ENCODE assay signal across 8 cellular contexts in genomic region chr9:21994996-21995651, GRCh38. TPM values are rescaled to one million over a fixed set of nuclear protein-coding genes. Genes with fewer than 3 reads are reported as not detected.
DNase-seq lines count a peak whose midpoint lies in the region; ATAC-seq and TF ChIP-seq lines count a peak whose summit lies in the region.

No MANE protein-coding gene starts in this region.

- peak overlapping the region; percentile 64 for H3K4me3 Mint-ChIP-seq in endodermal cell
- H3K4me3 Mint-ChIP-seq in stimulated activated memory B cell treated with anti-CD40 and anti-IgM and Interleukin-4, amounts not matched to agents 10 μg/mL and 1 μg/mL and 100 μg/mL, for 72 hours = peak overlapping the region; percentile 99

- ATAC-seq in GM18907 (IDR thresholded peaks at IDR 0.05; ENCODE audit: unreplicated experiment) (peak; percentile 86), HG03066 (IDR thresholded peaks at IDR 0.05; ENCODE audit: low read depth, unreplicated experiment) (peak; percentile 89)
- peak; percentile 90 for ATAC-seq in stimulated activated memory B cell treated with anti-CD40 and anti-IgM and Interleukin-4, amounts not matched to agents 10 μg/mL and 1 μg/mL and 100 μg/mL, for 72 hours

- H3K36me3 Mint-ChIP-seq in endodermal cell (ENCODE audit: low read depth) = no peaks in the 10 kb centered on the region
- peaks cover 11% of the 10 kb centered on the region for H3K36me3 Mint-ChIP-seq in stimulated activated memory B cell treated with anti-CD40 and anti-IgM and Interleukin-4, amounts not matched to agents 10 μg/mL and 1 μg/mL and 100 μg/mL, for 72 hours

- no peaks in the 10 kb centered on the region for H3K36me3 ChIP-seq in endodermal cell (ENCODE audit: control insufficient read depth, insufficient read depth, low read length)

- TF ChIP-seq CTCF in AG10803 (conservative IDR thresholded peaks at IDR 0.05; ENCODE audit: low read length) = no peak
- no peak for TF ChIP-seq CTCF in endodermal cell (conservative IDR thresholded peaks at IDR 0.05)

- H3K27me3 ChIP-seq in endodermal cell (ENCODE audit: control insufficient read depth, insufficient read depth, low read length, poor library complexity, severe bottlenecking) = peaks cover 96% of the 10 kb centered on the region

- WGBS in endodermal cell (ENCODE audit: insufficient coverage in 1 of 2, insufficient read length in 1 of 2), 2 experiments = 0% methylated on average over 5 to 56 of the region's 56 CpGs

- peak; percentile 75 for DNase-seq in AG10803 (ENCODE audit: low read depth)
- peak; percentile 28 for DNase-seq in NCI-H226
- DNase-seq in activated CD4-positive, alpha-beta T cell treated with anti-CD3 and anti-CD28 coated beads, Interleukin-2, amount 50 U/mL, for 48 hours = peak; percentile 66 to 74
- DNase-seq in endodermal cell = peak; percentile 89
- peak; percentile 93 for DNase-seq in mesenteric fat pad (ENCODE audit: low spot score)

- H3K27ac ChIP-seq in endodermal cell (ENCODE audit: low read depth, low read length) = no peak overlapping the region

- peak overlapping the region; percentile 56 for H3K9ac ChIP-seq in endodermal cell (ENCODE audit: extremely low read depth, low read length, poor library complexity, severe bottlenecking)

- no peaks in the 10 kb centered on the region for H3K9me3 ChIP-seq in endodermal cell (ENCODE audit: control insufficient read depth, low read length)

- peaks cover 14% of the 10 kb centered on the region for H3K4me1 Mint-ChIP-seq in endodermal cell
- peaks cover 26% of the 10 kb centered on the region for H3K4me1 Mint-ChIP-seq in stimulated activated memory B cell treated with anti-CD40 and anti-IgM and Interleukin-4, amounts not matched to agents 10 μg/mL and 1 μg/mL and 100 μg/mL, for 72 hours

- no peak overlapping the region for H3K27ac Mint-ChIP-seq in endodermal cell
- peak overlapping the region; percentile 100 for H3K27ac Mint-ChIP-seq in stimulated activated memory B cell treated with anti-CD40 and anti-IgM and Interleukin-4, amounts not matched to agents 10 μg/mL and 1 μg/mL and 100 μg/mL, for 72 hours

- H3K4me1 ChIP-seq in endodermal cell (ENCODE audit: control insufficient read depth, insufficient read depth, low read length) = no peaks in the 10 kb centered on the region

- no peaks in the 10 kb centered on the region for H3K9me3 Mint-ChIP-seq in endodermal cell
- no peaks in the 10 kb centered on the region for H3K9me3 Mint-ChIP-seq in stimulated activated memory B cell treated with anti-CD40 and anti-IgM and Interleukin-4, amounts not matched to agents 10 μg/mL and 1 μg/mL and 100 μg/mL, for 72 hours

- H3K27me3 Mint-ChIP-seq in endodermal cell (ENCODE audit: insufficient read depth) = peaks cover 87% of the 10 kb centered on the region
- H3K27me3 Mint-ChIP-seq in stimulated activated memory B cell treated with anti-CD40 and anti-IgM and Interleukin-4, amounts not matched to agents 10 μg/mL and 1 μg/mL and 100 μg/mL, for 72 hours = peaks cover 4% of the 10 kb centered on the region

- H3K4me3 ChIP-seq in AG10803 (ENCODE audit: low read length) (peak overlapping the region; percentile 91), endodermal cell (ENCODE audit: low read length) (peak overlapping the region; percentile 87)

RNA-seq across cellular contexts. Expression of gene CDKN2B-AS1, which starts 0.5 kb away (rescaled TPM):
- total RNA-seq in endodermal cell (not detected), mesenteric fat pad (0.64 TPM)
- polyA plus RNA-seq in endodermal cell (2013, experiment 1 of 2) = 0.61 TPM
- 0.37 TPM for polyA plus RNA-seq in endodermal cell (2013, experiment 2 of 2)

RNA-seq across cellular contexts. Expression of gene CDKN2A, which starts 0.9 kb away (rescaled TPM):
- 1 to 10 TPM; 1.9 to 6.7 TPM for total RNA-seq in endodermal cell
- polyA plus RNA-seq in endodermal cell (2013, experiment 1 of 2) = 2.1 TPM
- 3.9 TPM for polyA plus RNA-seq in endodermal cell (2013, experiment 2 of 2)
- 4.2 TPM for total RNA-seq in mesenteric fat pad

RNA-seq across cellular contexts. Expression of gene CDKN2B, which starts 14.0 kb away (rescaled TPM):
- total RNA-seq in endodermal cell (10 to 100 TPM in 1 of 2 donors, 1 to 10 TPM in 1; 4.5 to 11.4 TPM), mesenteric fat pad (68.7 TPM)
- 2.3 TPM for polyA plus RNA-seq in endodermal cell (2013, experiment 1 of 2)
- polyA plus RNA-seq in endodermal cell (2013, experiment 2 of 2) = 4.1 TPM

Comparison
In these comparisons a context has a peak if more than half of its experiments do, and no peak if none do; other contexts are left out.
1. DNase-seq: peak in every context shown above with its lines; median percentile 93 in mesenteric fat pad; 89 in endodermal cell; 75 in AG10803; 70 in activated CD4-positive, alpha-beta T cell treated with anti-CD3 and anti-CD28 coated beads, Interleukin-2, amount 50 U/mL, for 48 hours; 28 in NCI-H226.